In the genomic region with DNA sequence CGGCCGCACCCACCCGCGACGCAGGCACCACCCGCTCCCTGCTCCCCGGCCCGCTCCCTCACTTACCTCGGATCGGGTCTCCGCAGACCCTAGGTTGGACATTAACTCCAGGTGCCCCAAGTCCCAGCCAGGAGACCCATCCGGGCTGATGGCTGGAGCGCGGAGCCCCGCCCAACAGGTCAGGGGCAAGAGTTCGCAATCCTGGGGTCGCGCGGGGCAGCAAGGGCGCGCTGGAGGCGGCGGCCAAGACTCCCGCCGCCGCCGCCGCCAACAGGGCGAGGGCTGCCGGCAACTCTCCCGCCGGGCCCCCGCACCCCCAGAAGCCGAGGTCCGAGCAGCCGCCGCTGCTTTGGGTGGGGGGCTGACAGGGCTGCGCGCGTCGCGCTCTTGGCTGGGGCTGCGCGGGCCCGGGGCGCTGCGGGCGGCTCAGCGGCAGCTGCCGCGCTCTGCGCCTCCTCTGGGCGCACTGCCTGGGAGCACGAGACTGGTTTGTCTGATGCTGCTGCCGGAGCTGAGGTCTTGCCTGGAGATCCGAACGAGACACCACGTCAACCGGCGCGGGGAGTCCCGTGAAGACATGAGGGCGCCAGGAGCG, we compare ENCODE assay signal across 8 cellular contexts. TPM values are rescaled to one million over a fixed set of nuclear protein-coding genes. Genes with fewer than 3 reads are reported as not detected.
A peak's percentile ranks its signal among the peaks of the same experiment; 100 is the strongest.
DNase-seq lines count a peak whose midpoint lies in the region; ATAC-seq and TF ChIP-seq lines count a peak whose summit lies in the region.

No MANE protein-coding gene starts in this region.

- TF ChIP-seq RAD21 in SK-N-SH (IDR thresholded peaks at IDR 0.05; ENCODE audit: low read length) = no peak

- no peak overlapping the region for H3K4me3 Mint-ChIP-seq in CD8-positive, alpha-beta T cell

- H3K9ac ChIP-seq in SK-N-SH = peak overlapping the region; percentile 95

- no peaks in the 10 kb centered on the region for H3K9me2 ChIP-seq in SK-N-SH

- no peak overlapping the region for H3K27ac Mint-ChIP-seq in CD8-positive, alpha-beta T cell

- H4K20me1 ChIP-seq in SK-N-SH (ENCODE audit: insufficient read depth) = no peaks in the 10 kb centered on the region; the same call in 1 of the 2 replicates

- H3K79me2 ChIP-seq in SK-N-SH (ENCODE audit: insufficient read depth) = peaks cover 97% of the 10 kb centered on the region

- peaks cover 20% of the 10 kb centered on the region for H3F3A ChIP-seq in SK-N-SH (replicated peaks; ENCODE audit: insufficient read depth)

- H3K4me2 ChIP-seq in SK-N-SH = peak overlapping the region; percentile 98

- H3K27me3 ChIP-seq in A673 (replicated peaks; ENCODE audit: insufficient read depth, low read depth, low read length, poor library complexity) (no peaks in the 10 kb centered on the region), H7 (ENCODE audit: control insufficient read depth, insufficient read depth, low read length) (peaks cover 76% of the 10 kb centered on the region), SK-N-SH (ENCODE audit: insufficient read depth) (no peaks in the 10 kb centered on the region), prostate gland (replicated peaks; ENCODE audit: insufficient read depth) (peaks cover 7% of the 10 kb centered on the region)
- H3K27me3 ChIP-seq in CD8-positive, alpha-beta T cell (ENCODE audit: insufficient read depth, low read length) = peaks cover 9% of the 10 kb centered on the region

- POLR2A ChIA-PET in A673 (lab: Charles Lee; ENCODE audit: low non-redundant PET) (no interaction called here), SK-N-SH (lab: Yijun Ruan, JAX) (no interaction called here)
- POLR2A ChIA-PET in CD8-positive, alpha-beta T cell (lab: Charles Lee) = no interaction called here

- no peak for ATAC-seq in HG03045 (IDR thresholded peaks at IDR 0.05; ENCODE audit: unreplicated experiment)
- ATAC-seq in CD8-positive, alpha-beta T cell = no peak

- peak overlapping the region; percentile 59 for H3K4me3 ChIP-seq in A673 (ENCODE audit: low read depth, low read length, poor library complexity, severe bottlenecking)
- H3K4me3 ChIP-seq in H7 (ENCODE audit: insufficient read depth, low read depth, low read length) = peak overlapping the region; percentile 62
- peak overlapping the region; percentile 54 to 86 for H3K4me3 ChIP-seq in SK-N-SH (ENCODE audit: low read depth in 2 of 2, low read length in 1 of 2)
- H3K4me3 ChIP-seq in prostate gland = peak overlapping the region; percentile 38 to 42
- no peak overlapping the region for H3K4me3 ChIP-seq in CD8-positive, alpha-beta T cell (ENCODE audit: low read depth, low read length)

- peak; percentile 83 for DNase-seq in A673 (ENCODE audit: low spot score)
- DNase-seq in H7 = peak; percentile 85
- DNase-seq in SK-N-SH = peak; percentile 70
- DNase-seq in head of caudate nucleus = peak in 34 of 42 donors; percentile 41 to 86 (median 64)
- no peak for DNase-seq in prostate gland (ENCODE audit: low spot score)
- no peak for DNase-seq in NCI-H187 treated with DMSO at 0.1 percent for 48 hours (lab: John Stamatoyannopoulos, UW)
- no peak for DNase-seq in CD8-positive, alpha-beta T cell

- H2AFZ ChIP-seq in SK-N-SH (ENCODE audit: low read depth) = peak overlapping the region; percentile 68

- 2% methylated on average over 16 of the region's 64 CpGs for WGBS in SK-N-SH (ENCODE audit: low lambda C conversion rate)
- WGBS in prostate gland = 2% methylated on average over 34 of the region's 64 CpGs

- CTCF ChIA-PET in A673 (lab: Charles Lee) = interaction anchor here (0.7 kb wide), 1 partner anchor 287 kb away, joined by 8 read pairs; no protein-coding TSS in a partner anchor
- CTCF ChIA-PET in SK-N-SH (lab: Yijun Ruan, JAX) = interaction anchor here (1.2 kb wide), 1 partner anchor 352 kb away, joined by 3 read pairs; no protein-coding TSS in a partner anchor
- CTCF ChIA-PET in CD8-positive, alpha-beta T cell (lab: Charles Lee) = no interaction called here

- TF ChIP-seq CTCF in A673 (conservative IDR thresholded peaks at IDR 0.05; ENCODE audit: low read depth, low read length) (no peak), SK-N-SH (IDR thresholded peaks at IDR 0.05) (no peak), prostate gland (IDR thresholded peaks at IDR 0.05) (peak in 1 of 4 experiments; percentile 15)
- TF ChIP-seq CTCF in CD8-positive, alpha-beta T cell (IDR thresholded peaks at IDR 0.05) = no peak

- no TSS peak for BruUV-seq in A673 (replicated peaks; lab: Mats Ljungman, UMichigan)

- H3K36me3 Mint-ChIP-seq in CD8-positive, alpha-beta T cell = no peaks in the 10 kb centered on the region

- peaks cover 22% of the 10 kb centered on the region for H3K4me1 Mint-ChIP-seq in CD8-positive, alpha-beta T cell (ENCODE audit: low read depth)

- H3K9me3 Mint-ChIP-seq in CD8-positive, alpha-beta T cell = no peaks in the 10 kb centered on the region

- peak overlapping the region; percentile 72 for H3K27ac ChIP-seq in A673 (ENCODE audit: low read depth, low read length, poor library complexity, severe bottlenecking)
- peak overlapping the region in 1 of 2 experiments; percentile 87; a peak in 2 of 4 replicates for H3K27ac ChIP-seq in SK-N-SH (ENCODE audit: low read depth in 2 of 2, low read length in 1 of 2)
- peak overlapping the region; percentile 65 for H3K27ac ChIP-seq in prostate gland
- H3K27ac ChIP-seq in CD8-positive, alpha-beta T cell (ENCODE audit: low read depth, low read length) = no peak overlapping the region

- TF ChIP-seq POLR2A in prostate gland (IDR thresholded peaks at IDR 0.05) = no peak

- peaks cover 57% of the 10 kb centered on the region for H3K27me3 Mint-ChIP-seq in CD8-positive, alpha-beta T cell (ENCODE audit: low read depth)

- intact Hi-C loops in A673 (cut with micrococcal nuclease; ENCODE audit: unreplicated experiment) = loop anchor here (5.0 kb wide), 2 partner anchors 262 to 427 kb away; no protein-coding TSS in a partner anchor
- intact Hi-C loops in head of caudate nucleus (cut with DNase I) = loop anchor here (5.0 kb wide), 2 partner anchors 112 to 353 kb away; no protein-coding TSS in a partner anchor
- intact Hi-C loops in prostate gland (cut with DNase I) = loop anchor here (10.0 kb wide), 1 partner anchor 425 kb away; no protein-coding TSS in a partner anchor
- intact Hi-C loops in CD8-positive, alpha-beta T cell (cut with DNase I, micrococcal nuclease) = loop anchor here in 1 of 2 experiments (5.0 kb wide), 1 partner anchor 353 kb away; no protein-coding TSS in a partner anchor

- H3K4me1 ChIP-seq in A673 (ENCODE audit: insufficient read depth, low read length, poor library complexity, severe bottlenecking) = peaks cover 32% of the 10 kb centered on the region
- peaks cover 0 to 18% of the 10 kb centered on the region in 2 experiments; a peak in 3 of 4 replicates for H3K4me1 ChIP-seq in SK-N-SH (ENCODE audit: control insufficient read depth in 1 of 2, insufficient read depth in 2 of 2, low read depth in 1 of 2, low read length in 1 of 2)
- no peaks in the 10 kb centered on the region for H3K4me1 ChIP-seq in prostate gland (replicated peaks)
- peaks cover 13% of the 10 kb centered on the region for H3K4me1 ChIP-seq in CD8-positive, alpha-beta T cell (ENCODE audit: insufficient read depth, low read length)

- no peaks in the 10 kb centered on the region for H3K36me3 ChIP-seq in A673 (ENCODE audit: insufficient read depth, low read length, poor library complexity, severe bottlenecking)
- no peaks in the 10 kb centered on the region for H3K36me3 ChIP-seq in H7 (replicated peaks; ENCODE audit: control insufficient read depth, insufficient read depth, low read length)
- no peaks in the 10 kb centered on the region for H3K36me3 ChIP-seq in SK-N-SH (replicated peaks in 1 of 2; ENCODE audit: control insufficient read depth in 1 of 2, insufficient read depth in 2 of 2, low read length in 1 of 2)
- H3K36me3 ChIP-seq in prostate gland = no peaks in the 10 kb centered on the region
- H3K36me3 ChIP-seq in CD8-positive, alpha-beta T cell (ENCODE audit: insufficient read depth, low read length) = no peaks in the 10 kb centered on the region

- TF ChIP-seq EP300 in SK-N-SH (IDR thresholded peaks at IDR 0.05; ENCODE audit: borderline replicate concordance in 1 of 2, low read depth in 1 of 2, low read length in 1 of 2) = no peak

- no peaks in the 10 kb centered on the region for H3K9me3 ChIP-seq in A673 (ENCODE audit: low read depth, low read length, poor library complexity, severe bottlenecking)
- H3K9me3 ChIP-seq in SK-N-SH = no peaks in the 10 kb centered on the region
- H3K9me3 ChIP-seq in prostate gland = no peaks in the 10 kb centered on the region
- H3K9me3 ChIP-seq in CD8-positive, alpha-beta T cell (ENCODE audit: low read length) = no peaks in the 10 kb centered on the region

TF ChIP-seq in SK-N-SH, 30 proteins besides CTCF, POLR2A, EP300 and RAD21:
- TF ChIP-seq SIN3A (IDR thresholded peaks at IDR 0.05; ENCODE audit: borderline replicate concordance, low read depth, low read length) (no peak), MXI1 (IDR thresholded peaks at IDR 0.05; ENCODE audit: low read depth, low read length) (no peak), MEF2A (IDR thresholded peaks at IDR 0.05; ENCODE audit: borderline replicate concordance, low read depth) (no peak), GABPA (IDR thresholded peaks at IDR 0.05; ENCODE audit: low read depth) (no peak), SMC3 (IDR thresholded peaks at IDR 0.05; ENCODE audit: low read depth, low read length) (no peak)

RNA-seq across cellular contexts. Expression of a gene that starts 0.3 kb away (rescaled TPM):
- 14.7 and 18.4 TPM in 2 replicates for total RNA-seq in A673 (2021)
- 1.00 and 1.6 TPM in 2 replicates for total RNA-seq in H7 (2014; rRNA removed; shearing (Covaris generic))
- 8.4 and 9.0 TPM in 2 replicates for polyA plus RNA-seq in SK-N-SH (2012; rRNA removed)
- 8.8 and 9.4 TPM in 2 replicates for polyA plus RNA-seq in SK-N-SH (2012; cell fraction: cytosol; rRNA removed)
- polyA plus RNA-seq in SK-N-SH (2012; cell fraction: nucleus; rRNA removed) = 15.7 and 17.8 TPM in 2 replicates
- total RNA-seq in prostate gland = 1 to 10 TPM in 1 of 2 donors, under 1 TPM in 1; 0.18 to 1.3 TPM
- not detected for total RNA-seq in CD8-positive, alpha-beta T cell

Comparison
In these comparisons a context has a peak if more than half of its experiments do, and no peak if none do; other contexts are left out.
1. DNase-seq: peak in A673 (single experiment), H7 (single experiment), SK-N-SH (single experiment) and head of caudate nucleus (34 of 42); none in prostate gland (single experiment), NCI-H187 treated with DMSO at 0.1 percent for 48 hours (single experiment) and CD8-positive, alpha-beta T cell (0 of 7).